16 cellular contexts compared by ENCODE assay signal in the genomic region with DNA sequence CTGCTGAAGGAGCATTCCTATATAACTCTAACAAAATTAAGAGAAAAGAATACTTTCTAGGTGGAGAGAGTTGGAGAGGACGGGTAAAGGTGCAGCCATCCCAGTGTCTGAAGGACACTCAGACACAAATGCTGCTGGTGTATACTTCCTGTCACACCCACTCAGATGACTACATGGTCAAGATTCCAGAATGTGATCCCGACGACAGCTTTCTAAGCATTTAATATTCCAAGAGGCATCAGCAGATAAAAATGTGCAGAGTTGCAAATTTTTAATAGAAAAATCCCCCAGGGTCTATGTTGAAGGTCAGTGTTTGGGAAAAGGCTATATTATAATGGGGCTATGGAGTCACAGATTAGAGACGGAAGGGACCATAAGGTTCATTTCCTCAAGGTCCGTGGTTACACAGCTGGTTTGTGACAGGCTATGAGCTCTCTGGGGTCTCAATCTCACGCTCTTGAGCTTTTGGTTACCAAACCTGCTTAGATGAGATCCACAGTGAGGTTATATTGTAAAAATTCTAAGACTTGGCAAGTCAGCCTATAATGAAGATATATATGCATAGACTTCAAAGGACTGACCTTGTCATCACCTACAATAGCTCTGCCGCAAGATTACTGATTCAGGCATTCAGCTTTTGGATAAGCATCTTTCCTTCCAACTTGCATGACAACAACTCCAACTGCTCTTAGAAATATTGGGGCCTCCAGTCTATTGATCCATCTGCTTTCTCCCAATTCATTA. TPM values are rescaled to one million over a fixed set of nuclear protein-coding genes. Genes with fewer than 3 reads are reported as not detected.
DNase-seq lines count a peak whose midpoint lies in the region; ATAC-seq and TF ChIP-seq lines count a peak whose summit lies in the region.
"Had no signal": no experiment of that assay in that cellular context is flagged by ENCODE, and none has a peak within 500 bp of the region (broad histone marks: within the 10 kb centered on the region; RNA-seq: fewer than 3 reads in every experiment).

No MANE protein-coding gene starts in this region.

- H3K36me3 Mint-ChIP-seq in MCF 10A (ENCODE audit: insufficient read depth, unreplicated experiment) (peaks cover 5% of the 10 kb centered on the region), WTC11 (peaks cover 2% of the 10 kb centered on the region)

- H3K4me1 Mint-ChIP-seq in MCF 10A (ENCODE audit: insufficient read depth, unreplicated experiment), result peaks cover 59% of the 10 kb centered on the region
- peaks cover 75% of the 10 kb centered on the region for H3K4me1 Mint-ChIP-seq in WTC11
- H3K4me1 Mint-ChIP-seq: CD8-positive, alpha-beta memory T cell; central memory CD8-positive, alpha-beta T cell had no signal

- H3K27ac Mint-ChIP-seq in MCF 10A (ENCODE audit: low read depth, unreplicated experiment), result peak overlapping the region; percentile 43
- peak overlapping the region; percentile 95 for H3K27ac Mint-ChIP-seq in WTC11
- H3K27ac Mint-ChIP-seq: activated CD4-positive, alpha-beta T cell treated with anti-CD3 and anti-CD28 coated beads, Interleukin-2, amount 10 ng/mL, durations not matched to agents 24 days and 14 days; CD8-positive, alpha-beta memory T cell had no signal

- no peak overlapping the region for H3K9ac ChIP-seq in mammary epithelial cell (ENCODE audit: insufficient read depth, low read length)

- BruUV-seq in MCF 10A (replicated peaks; lab: Mats Ljungman, UMichigan) (no TSS peak), mammary epithelial cell (replicated peaks; lab: Mats Ljungman, UMichigan) (no TSS peak)

- H3K79me2 ChIP-seq in mammary epithelial cell (ENCODE audit: insufficient read depth, low read length), result no peaks in the 10 kb centered on the region

- no peak overlapping the region for H3K27ac ChIP-seq in mammary epithelial cell (ENCODE audit: insufficient read depth, low read depth, low read length)
- H3K27ac ChIP-seq in layer of hippocampus (ENCODE audit: low read depth, low read length), result peak overlapping the region; percentile 90
- H3K27ac ChIP-seq: psoas muscle had no signal

- no peak overlapping the region for H3K4me3 ChIP-seq in mammary epithelial cell (replicated peaks in 1 of 3; ENCODE audit: insufficient read depth in 1 of 3, low read depth in 2 of 3, low read length in 3 of 3)
- H3K4me3 ChIP-seq: psoas muscle had no signal

- H2AFZ ChIP-seq in mammary epithelial cell (ENCODE audit: low read depth, low read length), result no peak overlapping the region

- H3K4me2 ChIP-seq in mammary epithelial cell (ENCODE audit: insufficient read depth, low read depth, low read length), result no peak overlapping the region

- intact Hi-C loops in MCF 10A (cut with micrococcal nuclease), result loop anchor here (5.0 kb wide), 1 partner anchor 38 kb away; the partner anchor contains the start of gene ZNF281
- intact Hi-C loops in mammary epithelial cell (cut with micrococcal nuclease), result loop anchor here (5.0 kb wide), 1 partner anchor 37 kb away; no protein-coding TSS in a partner anchor

- CTCF ChIA-PET in MCF 10A (lab: Yijun Ruan, JAX), result interaction anchor here (0.6 to 1.4 kb wide), 5 partner anchors 9 to 1603 kb away, joined by 3 to 5 read pairs (median 3); no protein-coding TSS in a partner anchor
- CTCF ChIA-PET in mammary epithelial cell (lab: Charles Lee; ENCODE audit: low non-redundant PET), result no interaction called here
- CTCF ChIA-PET in WTC11 (lab: Charles Lee), result interaction anchor here (0.6 to 3.8 kb wide), 4 partner anchors 9 to 50 kb away, joined by 4 to 16 read pairs (median 5); no protein-coding TSS in a partner anchor

- H3K36me3 ChIP-seq in mammary epithelial cell (ENCODE audit: insufficient read depth, low read length), result no peaks in the 10 kb centered on the region

- TF ChIP-seq POLR2A in GM18505 (IDR thresholded peaks at IDR 0.05; ENCODE audit: borderline replicate concordance, extremely low read depth, insufficient read depth, insufficient read length), result no peak

- H3K9me3 Mint-ChIP-seq in MCF 10A (ENCODE audit: unreplicated experiment), result no peaks in the 10 kb centered on the region
- peaks cover 6% of the 10 kb centered on the region; the same call in 1 of the 2 replicates for H3K9me3 Mint-ChIP-seq in WTC11
- H3K9me3 Mint-ChIP-seq: CD8-positive, alpha-beta memory T cell; central memory CD8-positive, alpha-beta T cell had no signal

- POLR2A ChIA-PET in MCF 10A (lab: Yijun Ruan, JAX), result interaction anchor here (1.4 to 4.5 kb wide), 2 partner anchors 10 to 11 kb away, joined by 6 to 16 read pairs; no protein-coding TSS in a partner anchor
- POLR2A ChIA-PET in WTC11 (lab: Charles Lee), result interaction anchor here (0.7 to 2.3 kb wide), 2 partner anchors 10 to 241 kb away, joined by 3 to 11 read pairs; no protein-coding TSS in a partner anchor

- 82% methylated on average over 7 of the region's 7 CpGs for WGBS in mammary epithelial cell (ENCODE audit: low coverage, missing lambda C conversion rate)

- H3K4me3 Mint-ChIP-seq in MCF 10A (ENCODE audit: unreplicated experiment), result no peak overlapping the region
- H3K4me3 Mint-ChIP-seq in WTC11, result peak overlapping the region; percentile 71
- H3K4me3 Mint-ChIP-seq: activated CD4-positive, alpha-beta T cell treated with anti-CD3 and anti-CD28 coated beads, Interleukin-2, amount 10 ng/mL, durations not matched to agents 24 days and 14 days; CD8-positive, alpha-beta memory T cell; central memory CD8-positive, alpha-beta T cell had no signal

- ATAC-seq in WTC11, result peak; percentile 25
- no peak for ATAC-seq in GM18505 (IDR thresholded peaks at IDR 0.05; ENCODE audit: unreplicated experiment)
- ATAC-seq: psoas muscle had no signal

- peaks cover 42% of the 10 kb centered on the region for H3K4me1 ChIP-seq in mammary epithelial cell (ENCODE audit: insufficient read depth, low read length)
- H3K4me1 ChIP-seq: psoas muscle had no signal

- dilution Hi-C loops in mammary epithelial cell (cut with HindIII; ENCODE audit: low sequenced_read_pairs), result loop anchor here (5.0 kb wide), 1 partner anchor 37 kb away; no protein-coding TSS in a partner anchor

- H3K27me3 Mint-ChIP-seq in MCF 10A (ENCODE audit: insufficient read depth, unreplicated experiment) (no peaks in the 10 kb centered on the region), WTC11 (ENCODE audit: low read depth) (no peaks in the 10 kb centered on the region; the same call in 1 of the 2 replicates)
- H3K27me3 Mint-ChIP-seq: CD8-positive, alpha-beta memory T cell; central memory CD8-positive, alpha-beta T cell had no signal

- no peaks in the 10 kb centered on the region for H3K9me3 ChIP-seq in mammary epithelial cell (replicated peaks; ENCODE audit: insufficient read depth, low read length)
- H3K9me3 ChIP-seq: psoas muscle had no signal

- H4K20me1 ChIP-seq in mammary epithelial cell (ENCODE audit: insufficient read depth, low read length), result no peaks in the 10 kb centered on the region

- DNase-seq in MCF 10A (ENCODE audit: unreplicated experiment) (no peak), mammary epithelial cell (no peak), WTC11 (ENCODE audit: low spot score) (no peak), T1000 (lab: John Stamatoyannopoulos, UW) (no peak), DMS153 (lab: John Stamatoyannopoulos, UW) (no peak), NOMO-1 treated with DMSO at 0.1 percent for 48 hours (lab: John Stamatoyannopoulos, UW; ENCODE audit: unreplicated experiment) (no peak)
- DNase-seq: 8988T; activated CD4-positive, alpha-beta T cell treated with anti-CD3 and anti-CD28 coated beads, Interleukin-2, amount 10 ng/mL, durations not matched to agents 24 days and 14 days; CD8-positive, alpha-beta memory T cell; GOT3; KG1; NCI-H1694; psoas muscle had no signal

- no peak for TF ChIP-seq CTCF in MCF 10A (IDR thresholded peaks at IDR 0.05; ENCODE audit: unreplicated experiment)
- no peak for TF ChIP-seq CTCF in mammary epithelial cell (conservative IDR thresholded peaks at IDR 0.05 in 1 of 2, IDR thresholded peaks at IDR 0.05 in 1 of 2; ENCODE audit: extremely low read depth in 1 of 2, insufficient read depth in 1 of 2, low read depth in 1 of 2, low read length in 2 of 2)
- no peak for TF ChIP-seq CTCF in WTC11 (IDR thresholded peaks at IDR 0.05)

- in situ Hi-C loops in mammary epithelial cell (cut with MboI; ENCODE audit: low sequenced_read_pairs in 2 of 2), result no loop called here

- no peaks in the 10 kb centered on the region for H3K27me3 ChIP-seq in mammary epithelial cell (ENCODE audit: insufficient read depth, low read length)
- H3K27me3 ChIP-seq in layer of hippocampus (ENCODE audit: control insufficient read depth, insufficient read depth, low read length), result no peaks in the 10 kb centered on the region

TF ChIP-seq in WTC11, 78 proteins besides CTCF, POLR2A, EP300 and RAD21 (continues in another document):
- no peak for TF ChIP-seq ZBTB21 (CRISPR knock-in tag; IDR thresholded peaks at IDR 0.05; ENCODE audit: borderline replicate concordance)
- TF ChIP-seq, protein P1, sequence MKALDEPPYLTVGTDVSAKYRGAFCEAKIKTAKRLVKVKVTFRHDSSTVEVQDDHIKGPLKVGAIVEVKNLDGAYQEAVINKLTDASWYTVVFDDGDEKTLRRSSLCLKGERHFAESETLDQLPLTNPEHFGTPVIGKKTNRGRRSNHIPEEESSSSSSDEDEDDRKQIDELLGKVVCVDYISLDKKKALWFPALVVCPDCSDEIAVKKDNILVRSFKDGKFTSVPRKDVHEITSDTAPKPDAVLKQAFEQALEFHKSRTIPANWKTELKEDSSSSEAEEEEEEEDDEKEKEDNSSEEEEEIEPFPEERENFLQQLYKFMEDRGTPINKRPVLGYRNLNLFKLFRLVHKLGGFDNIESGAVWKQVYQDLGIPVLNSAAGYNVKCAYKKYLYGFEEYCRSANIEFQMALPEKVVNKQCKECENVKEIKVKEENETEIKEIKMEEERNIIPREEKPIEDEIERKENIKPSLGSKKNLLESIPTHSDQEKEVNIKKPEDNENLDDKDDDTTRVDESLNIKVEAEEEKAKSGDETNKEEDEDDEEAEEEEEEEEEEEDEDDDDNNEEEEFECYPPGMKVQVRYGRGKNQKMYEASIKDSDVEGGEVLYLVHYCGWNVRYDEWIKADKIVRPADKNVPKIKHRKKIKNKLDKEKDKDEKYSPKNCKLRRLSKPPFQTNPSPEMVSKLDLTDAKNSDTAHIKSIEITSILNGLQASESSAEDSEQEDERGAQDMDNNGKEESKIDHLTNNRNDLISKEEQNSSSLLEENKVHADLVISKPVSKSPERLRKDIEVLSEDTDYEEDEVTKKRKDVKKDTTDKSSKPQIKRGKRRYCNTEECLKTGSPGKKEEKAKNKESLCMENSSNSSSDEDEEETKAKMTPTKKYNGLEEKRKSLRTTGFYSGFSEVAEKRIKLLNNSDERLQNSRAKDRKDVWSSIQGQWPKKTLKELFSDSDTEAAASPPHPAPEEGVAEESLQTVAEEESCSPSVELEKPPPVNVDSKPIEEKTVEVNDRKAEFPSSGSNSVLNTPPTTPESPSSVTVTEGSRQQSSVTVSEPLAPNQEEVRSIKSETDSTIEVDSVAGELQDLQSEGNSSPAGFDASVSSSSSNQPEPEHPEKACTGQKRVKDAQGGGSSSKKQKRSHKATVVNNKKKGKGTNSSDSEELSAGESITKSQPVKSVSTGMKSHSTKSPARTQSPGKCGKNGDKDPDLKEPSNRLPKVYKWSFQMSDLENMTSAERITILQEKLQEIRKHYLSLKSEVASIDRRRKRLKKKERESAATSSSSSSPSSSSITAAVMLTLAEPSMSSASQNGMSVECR (CRISPR knock-in tag; IDR thresholded peaks at IDR 0.05; ENCODE audit: borderline replicate concordance), result no peak

RNA-seq across cellular contexts. Expression of gene ZNF281, which starts 35.1 kb away (rescaled TPM):
- total RNA-seq in MCF 10A (2022), result 22.3 and 24.8 TPM in 2 replicates
- total RNA-seq in mammary epithelial cell, result 10 to 100 TPM; 27.5 to 42.2 TPM
- 6.9 TPM for polyA plus RNA-seq in mammary epithelial cell
- polyA minus RNA-seq in mammary epithelial cell, result 24.4 TPM
- 47.7 to 49.6 TPM (median 49.3 TPM) in 3 replicates for total RNA-seq in WTC11 (2021)
